ENCODE assay signal across 1 cellular context in the genomic region with DNA sequence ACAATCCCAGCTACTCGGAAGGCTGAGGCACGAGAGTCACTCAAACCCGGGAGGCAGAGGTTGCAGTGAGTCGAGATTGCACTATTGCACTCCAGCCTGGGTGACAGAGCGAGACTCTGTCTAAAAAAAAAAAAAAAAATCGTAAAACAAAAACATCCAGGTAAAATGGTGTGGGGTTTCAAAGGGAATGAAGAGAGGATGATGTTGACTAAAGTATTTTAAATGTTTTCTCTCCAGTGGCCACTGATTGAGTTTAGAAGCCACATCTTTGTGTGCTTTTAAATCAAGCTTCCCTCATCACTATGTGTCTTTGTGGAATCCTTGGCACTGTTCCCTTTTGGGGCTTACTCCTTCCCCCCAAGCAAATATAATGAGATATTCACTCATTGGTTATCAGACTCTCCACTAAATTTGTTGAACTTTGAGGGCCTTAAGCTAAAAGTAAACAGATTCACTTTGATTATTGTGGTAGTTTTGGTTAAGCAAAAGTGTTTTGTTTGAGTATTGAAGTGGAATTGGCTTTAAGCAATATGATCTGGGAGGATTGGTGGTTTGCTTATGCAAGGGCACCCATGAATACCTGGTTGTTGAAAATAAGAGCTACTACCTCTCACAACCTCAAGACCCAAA.
TF ChIP-seq lines count a peak whose summit lies in the region.

No MANE protein-coding gene starts in this region.

TF ChIP-seq in SK-N-SH, 30 proteins besides CTCF, POLR2A, EP300 and RAD21 (continued from another document):
- TF ChIP-seq, protein P1, sequence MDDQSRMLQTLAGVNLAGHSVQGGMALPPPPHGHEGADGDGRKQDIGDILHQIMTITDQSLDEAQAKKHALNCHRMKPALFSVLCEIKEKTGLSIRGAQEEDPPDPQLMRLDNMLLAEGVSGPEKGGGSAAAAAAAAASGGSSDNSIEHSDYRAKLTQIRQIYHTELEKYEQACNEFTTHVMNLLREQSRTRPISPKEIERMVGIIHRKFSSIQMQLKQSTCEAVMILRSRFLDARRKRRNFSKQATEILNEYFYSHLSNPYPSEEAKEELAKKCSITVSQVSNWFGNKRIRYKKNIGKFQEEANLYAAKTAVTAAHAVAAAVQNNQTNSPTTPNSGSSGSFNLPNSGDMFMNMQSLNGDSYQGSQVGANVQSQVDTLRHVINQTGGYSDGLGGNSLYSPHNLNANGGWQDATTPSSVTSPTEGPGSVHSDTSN (IDR thresholded peaks at IDR 0.05), result no peak
- TF ChIP-seq MXI1 (IDR thresholded peaks at IDR 0.05; ENCODE audit: low read depth, low read length) (no peak), TEAD4 (IDR thresholded peaks at IDR 0.05; ENCODE audit: borderline replicate concordance, insufficient read depth) (no peak), GABPA (IDR thresholded peaks at IDR 0.05; ENCODE audit: low read depth) (no peak)
TF ChIP-seq in SK-N-SH: peak in this region for 0.
